ENCODE assay signal across 10 cellular contexts in the genomic region with DNA sequence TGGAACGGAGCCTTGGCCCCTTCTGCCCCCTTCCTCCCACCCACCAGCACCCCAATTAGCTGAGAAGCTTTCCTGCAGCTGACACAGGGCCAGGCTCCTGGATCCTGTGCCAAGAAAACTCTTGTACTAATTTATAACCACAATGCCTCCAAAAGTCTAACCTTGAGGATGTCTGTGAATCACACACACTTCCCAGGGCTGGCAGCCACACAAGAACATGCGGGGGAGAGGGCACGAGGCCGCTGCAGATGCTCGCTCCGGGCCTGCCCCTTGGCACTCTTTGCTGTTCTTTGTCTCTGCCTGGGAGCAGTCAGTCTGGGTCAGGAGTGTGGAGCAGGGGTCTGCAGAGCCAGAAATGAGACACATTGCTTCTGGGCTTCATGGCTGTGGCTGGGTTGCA.
DNase-seq lines count a peak whose midpoint lies in the region; ATAC-seq and TF ChIP-seq lines count a peak whose summit lies in the region.
"Had no signal": no experiment of that assay in that cellular context is flagged by ENCODE, and none has a peak within 500 bp of the region (broad histone marks: within the 10 kb centered on the region; RNA-seq: fewer than 3 reads in every experiment).

No MANE protein-coding gene starts in this region.

- H3K27ac ChIP-seq in right cardiac atrium (ENCODE audit: low read length) = no peak overlapping the region
- peak overlapping the region; percentile 43 to 60 for H3K27ac ChIP-seq in testis

- DNase-seq in Kasumi-1 (lab: John Stamatoyannopoulos, UW) (peak; percentile 32 to 37), anterior cingulate cortex (lab: John Stamatoyannopoulos, UW) (peak in 44 of 58 donors; percentile 6 to 71 (median 28)), right cardiac atrium (peak; percentile 61 to 83 (median 73)), testis (peak; percentile 97), GM10266 (ENCODE audit: extremely low spot score) (no peak), H7 (no peak)
- DNase-seq in stimulated activated CD8-positive, alpha-beta memory T cell treated with anti-CD3 and anti-CD28 coated beads, Interleukin-4, amount 100 ng/mL, for 48 hours = no peak
- DNase-seq: activated T-cell treated with anti-CD3 and anti-CD28 coated beads, Interleukin-2, amount 50 U/mL, for 1 hour; effector CD4-positive, alpha-beta T cell had no signal

- no peak overlapping the region for H3K4me3 ChIP-seq in right cardiac atrium (ENCODE audit: low read length)
- no peak overlapping the region for H3K4me3 ChIP-seq in testis
- no peak overlapping the region for H3K4me3 ChIP-seq in H7 (ENCODE audit: insufficient read depth, low read depth, low read length)

- H3K4me1 ChIP-seq in right cardiac atrium (ENCODE audit: control insufficient read depth, insufficient read depth, low read length) = peaks cover 2% of the 10 kb centered on the region
- H3K4me1 ChIP-seq in testis = peaks cover 27% of the 10 kb centered on the region

- intact Hi-C loops in right cardiac atrium (cut with DNase I) = no loop called here
- intact Hi-C loops in testis (cut with DNase I; ENCODE audit: low total_unique reads) = no loop called here

- H3K36me3 ChIP-seq in testis (ENCODE audit: low read depth, missing control alignments) = no peaks in the 10 kb centered on the region
- H3K36me3 ChIP-seq in H7 (replicated peaks; ENCODE audit: control insufficient read depth, insufficient read depth, low read length) = no peaks in the 10 kb centered on the region

- ATAC-seq in right cardiac atrium (peak; percentile 60 to 65), GM21723 (IDR thresholded peaks at IDR 0.05; ENCODE audit: unreplicated experiment) (no peak)

- WGBS in right cardiac atrium = 29% methylated on average over 6 of the region's 6 CpGs
- WGBS in testis, 2 donors = 36 to 48% methylated on average over 6 of the region's 6 CpGs

- H3K9me3 ChIP-seq in right cardiac atrium (ENCODE audit: control insufficient read depth, low read length) (no peaks in the 10 kb centered on the region), testis (no peaks in the 10 kb centered on the region)

- H3K27me3 ChIP-seq in right cardiac atrium (ENCODE audit: control insufficient read depth, insufficient read depth) (no peaks in the 10 kb centered on the region), testis (no peaks in the 10 kb centered on the region), H7 (ENCODE audit: control insufficient read depth, insufficient read depth, low read length) (no peaks in the 10 kb centered on the region; the same call in 1 of the 2 replicates)

- TF ChIP-seq POLR2A in testis (IDR thresholded peaks at IDR 0.05) = no peak

- TF ChIP-seq CTCF in testis (IDR thresholded peaks at IDR 0.05) (no peak), GM10266 (IDR thresholded peaks at IDR 0.05; ENCODE audit: control insufficient read depth, insufficient read depth, low read depth, missing control alignments) (no peak)

Comparison
In these comparisons a context has a peak if more than half of its experiments do, and no peak if none do; other contexts are left out.
1. DNase-seq: peak in Kasumi-1 (2 of 2), anterior cingulate cortex (44 of 58), right cardiac atrium (3 of 3) and testis (single experiment); none in stimulated activated CD8-positive, alpha-beta memory T cell treated with anti-CD3 and anti-CD28 coated beads, Interleukin-4, amount 100 ng/mL, for 48 hours (single experiment), GM10266 (single experiment) and H7 (single experiment).